Comparison of ENCODE assay signal across 18 cellular contexts in genomic region chr3:156293566-156293965, GRCh38.
DNase-seq lines count a peak whose midpoint lies in the region; ATAC-seq and TF ChIP-seq lines count a peak whose summit lies in the region.
"Had no signal": no experiment of that assay in that cellular context is flagged by ENCODE, and none has a peak within 500 bp of the region (broad histone marks: within the 10 kb centered on the region; RNA-seq: fewer than 3 reads in every experiment).

No MANE protein-coding gene starts in this region.

- H3K4me2 ChIP-seq in Loucy (ENCODE audit: low read depth, low read length, poor library complexity, severe bottlenecking) (no peak overlapping the region), SK-N-SH (peak overlapping the region; percentile 93), neuronal stem cell (ENCODE audit: insufficient read depth, low read length, poor library complexity, severe bottlenecking) (no peak overlapping the region)

- H2AFZ ChIP-seq in Loucy (ENCODE audit: low read length) (peak overlapping the region; percentile 52; the same call in 1 of the 2 replicates), SK-N-SH (ENCODE audit: low read depth) (no peak overlapping the region), neuronal stem cell (ENCODE audit: low read length) (no peak overlapping the region)
- H2AFZ ChIP-seq: GM23248 had no signal

- TF ChIP-seq CTCF in Loucy (conservative IDR thresholded peaks at IDR 0.05; ENCODE audit: low read length) (no peak), SK-N-SH (IDR thresholded peaks at IDR 0.05) (no peak), suprapubic skin (IDR thresholded peaks at IDR 0.05) (no peak)

- H2BK120ac ChIP-seq in neuronal stem cell (ENCODE audit: low read depth, low read length) = no peak overlapping the region

- no peak overlapping the region for H3K18ac ChIP-seq in neuronal stem cell (ENCODE audit: low read length)

- no peak overlapping the region for H2BK12ac ChIP-seq in neuronal stem cell (ENCODE audit: low read length)

- no CpG with 5 or more reads among the region's 1 CpG for WGBS in SK-N-SH (ENCODE audit: low lambda C conversion rate)
- no CpG with 5 or more reads among the region's 1 CpG for WGBS in neuronal stem cell (ENCODE audit: extremely low coverage in 2 of 2, insufficient read length in 2 of 2, insufficient replicate concordance in 1 of 2), 2 donors
- WGBS in suprapubic skin = 100% methylated on average over 1 of the region's 1 CpG

- no peaks in the 10 kb centered on the region for H3K9me3 ChIP-seq in Loucy (ENCODE audit: insufficient read depth, low read depth, low read length)
- no peaks in the 10 kb centered on the region for H3K9me3 ChIP-seq in SK-N-SH
- H3K9me3 ChIP-seq in neuronal stem cell (replicated peaks in 1 of 2; ENCODE audit: control insufficient read depth in 2 of 2, insufficient read depth in 1 of 2, low read depth in 1 of 2, low read length in 2 of 2) = no peaks in the 10 kb centered on the region
- H3K9me3 ChIP-seq in suprapubic skin = no peaks in the 10 kb centered on the region
- H3K9me3 ChIP-seq: BE2C, HAP-1 had no signal

- POLR2A ChIA-PET in SK-N-SH (lab: Yijun Ruan, JAX) = no interaction called here

- H3K27me3 ChIP-seq in Loucy (ENCODE audit: insufficient read depth, low read length, poor library complexity, severe bottlenecking) = no peaks in the 10 kb centered on the region
- H3K27me3 ChIP-seq in SK-N-SH (ENCODE audit: insufficient read depth) = no peaks in the 10 kb centered on the region
- peaks cover 4 to 65% (median 30%) of the 10 kb centered on the region in 3 experiments for H3K27me3 ChIP-seq in neuronal stem cell (ENCODE audit: control insufficient read depth in 3 of 3, insufficient read depth in 3 of 3, low read depth in 1 of 3, low read length in 3 of 3)
- peaks cover 45% of the 10 kb centered on the region for H3K27me3 ChIP-seq in suprapubic skin
- H3K27me3 ChIP-seq: BE2C had no signal

- H3K14ac ChIP-seq in neuronal stem cell (ENCODE audit: low read length) = no peak overlapping the region

- no peak overlapping the region for H2BK15ac ChIP-seq in neuronal stem cell (ENCODE audit: low read length)

- no peak overlapping the region for H2AK5ac ChIP-seq in neuronal stem cell (ENCODE audit: low read depth, low read length)

- no peak for TF ChIP-seq RAD21 in SK-N-SH (IDR thresholded peaks at IDR 0.05; ENCODE audit: low read length)

- no peak for TF ChIP-seq POLR2A in suprapubic skin (IDR thresholded peaks at IDR 0.05)

- peak overlapping the region; percentile 67 to 72 for H3K27ac ChIP-seq in SK-N-SH (ENCODE audit: low read depth in 2 of 2, low read length in 1 of 2)
- H3K27ac ChIP-seq in neuronal stem cell (replicated peaks; ENCODE audit: low read length) = no peak overlapping the region
- no peak overlapping the region for H3K27ac ChIP-seq in suprapubic skin
- H3K27ac ChIP-seq: GM23248, HL-60 had no signal

- H3K4me3 ChIP-seq in Loucy (ENCODE audit: low read length, poor library complexity, severe bottlenecking) (no peak overlapping the region), SK-N-SH (ENCODE audit: low read depth in 2 of 2, low read length in 1 of 2) (peak overlapping the region; percentile 80 to 85), neuronal stem cell (ENCODE audit: low read length in 2 of 2) (no peak overlapping the region), suprapubic skin (no peak overlapping the region)
- H3K4me3 ChIP-seq: GM23248, HAP-1 had no signal

- no peak overlapping the region for H3K9ac ChIP-seq in Loucy (ENCODE audit: low read depth, low read length, poor library complexity, severe bottlenecking)
- H3K9ac ChIP-seq in SK-N-SH = peak overlapping the region; percentile 76
- H3K9ac ChIP-seq in neuronal stem cell (ENCODE audit: low read depth, low read length, poor library complexity) = no peak overlapping the region
- H3K9ac ChIP-seq: GM23248 had no signal

- no peaks in the 10 kb centered on the region for H3K79me1 ChIP-seq in neuronal stem cell (ENCODE audit: low read depth, low read length)

- CTCF ChIA-PET in SK-N-SH (lab: Yijun Ruan, JAX) = interaction anchor here (1.0 to 1.6 kb wide), 3 partner anchors 12 to 27 kb away, joined by 3 to 4 read pairs (median 3); no protein-coding TSS in a partner anchor

- H3F3A ChIP-seq in Loucy (ENCODE audit: low read depth) (no peaks in the 10 kb centered on the region), SK-N-SH (replicated peaks; ENCODE audit: insufficient read depth) (peaks cover 48% of the 10 kb centered on the region)

- no peak overlapping the region for H4K8ac ChIP-seq in neuronal stem cell (ENCODE audit: low read depth, low read length)

- H4K20me1 ChIP-seq in Loucy (ENCODE audit: insufficient read depth, low read length, poor library complexity, severe bottlenecking) (no peaks in the 10 kb centered on the region), SK-N-SH (ENCODE audit: insufficient read depth) (no peaks in the 10 kb centered on the region)

- DNase-seq in SK-N-SH = no peak
- peak; percentile 57 for DNase-seq in cerebellar cortex (ENCODE audit: low spot score)
- no peak for DNase-seq in neuronal stem cell (ENCODE audit: low spot score)
- no peak for DNase-seq in suprapubic skin (ENCODE audit: low spot score in 2 of 2)
- no peak for DNase-seq in activated effector memory CD4-positive, alpha-beta T cell treated with Interleukin-2 at 50 U/mL for 16 hours
- DNase-seq: ACHN; BE2C; CD4-positive, CD25-positive, alpha-beta regulatory T cell; CD8-positive, alpha-beta memory T cell; COR-L47; DMS 273 treated with DMSO at 0.1 percent for 48 hours; DMS79; GF-D8; GM23248 had no signal

- H3K23ac ChIP-seq in neuronal stem cell (ENCODE audit: low read depth, low read length, poor library complexity) = peak overlapping the region; percentile 5

- H3K4me1 ChIP-seq in Loucy (ENCODE audit: insufficient read depth, low read length, poor library complexity, severe bottlenecking) (no peaks in the 10 kb centered on the region), SK-N-SH (ENCODE audit: control insufficient read depth in 1 of 2, insufficient read depth in 2 of 2, low read depth in 1 of 2, low read length in 1 of 2) (peaks cover 0 to 17% of the 10 kb centered on the region in 2 experiments; a peak in 1 of 4 replicates), neuronal stem cell (ENCODE audit: control insufficient read depth in 2 of 2, insufficient read depth in 1 of 2, low read depth in 1 of 2, low read length in 2 of 2) (peaks cover 0 to 2% of the 10 kb centered on the region in 2 donors), suprapubic skin (peaks cover 14% of the 10 kb centered on the region)
- H3K4me1 ChIP-seq: HAP-1 had no signal

- H3K9me2 ChIP-seq in Loucy (replicated peaks; ENCODE audit: low read depth, low read length) = no peaks in the 10 kb centered on the region
- no peaks in the 10 kb centered on the region for H3K9me2 ChIP-seq in SK-N-SH

- no peak overlapping the region for H4K91ac ChIP-seq in neuronal stem cell (ENCODE audit: low read depth, low read length, poor library complexity)

- TF ChIP-seq EP300 in SK-N-SH (IDR thresholded peaks at IDR 0.05; ENCODE audit: borderline replicate concordance in 1 of 2, low read depth in 1 of 2, low read length in 1 of 2) (no peak), suprapubic skin (IDR thresholded peaks at IDR 0.05) (no peak)

- H3K79me2 ChIP-seq in Loucy (ENCODE audit: insufficient read depth, low read length) = no peaks in the 10 kb centered on the region
- peaks cover 92% of the 10 kb centered on the region for H3K79me2 ChIP-seq in SK-N-SH (ENCODE audit: insufficient read depth)

- H3K4ac ChIP-seq in neuronal stem cell (ENCODE audit: low read length) = no peak overlapping the region

- no peak overlapping the region for H2BK5ac ChIP-seq in neuronal stem cell (ENCODE audit: low read length)

- no peak for ATAC-seq in HG03432 (IDR thresholded peaks at IDR 0.05; ENCODE audit: unreplicated experiment)

- H3K36me3 ChIP-seq in Loucy (ENCODE audit: insufficient read depth, low read length) (no peaks in the 10 kb centered on the region), SK-N-SH (replicated peaks in 1 of 2; ENCODE audit: control insufficient read depth in 1 of 2, insufficient read depth in 2 of 2, low read length in 1 of 2) (peaks cover 0 to 24% of the 10 kb centered on the region in 2 experiments), neuronal stem cell (replicated peaks in 1 of 2; ENCODE audit: control insufficient read depth in 2 of 2, insufficient read depth in 2 of 2, low read length in 2 of 2) (no peaks in the 10 kb centered on the region), suprapubic skin (no peaks in the 10 kb centered on the region)
- H3K36me3 ChIP-seq: BE2C, HAP-1 had no signal

TF ChIP-seq in SK-N-SH, 30 proteins besides CTCF, POLR2A, EP300 and RAD21:
- TF ChIP-seq NRF1 (IDR thresholded peaks at IDR 0.05; ENCODE audit: low read depth, low read length) (no peak), SIN3A (IDR thresholded peaks at IDR 0.05; ENCODE audit: borderline replicate concordance, low read depth, low read length) (no peak), TEAD4 (IDR thresholded peaks at IDR 0.05; ENCODE audit: borderline replicate concordance, insufficient read depth) (no peak), GATA2 (CRISPR knock-in tag; IDR thresholded peaks at IDR 0.05) (no peak), RFX5 (IDR thresholded peaks at IDR 0.05; ENCODE audit: low read length) (no peak), TAF1 (IDR thresholded peaks at IDR 0.05; ENCODE audit: borderline replicate concordance, low read depth, low read length) (no peak), MEF2A (IDR thresholded peaks at IDR 0.05; ENCODE audit: borderline replicate concordance, low read depth) (no peak), JUND (IDR thresholded peaks at IDR 0.05) (no peak), FOSL2 (IDR thresholded peaks at IDR 0.05; ENCODE audit: borderline replicate concordance, low read depth) (no peak), POLR2AphosphoS5 (IDR thresholded peaks at IDR 0.05; ENCODE audit: low read depth, low read length) (no peak; the same call in 1 of the 2 replicates)
- TF ChIP-seq, protein P1, sequence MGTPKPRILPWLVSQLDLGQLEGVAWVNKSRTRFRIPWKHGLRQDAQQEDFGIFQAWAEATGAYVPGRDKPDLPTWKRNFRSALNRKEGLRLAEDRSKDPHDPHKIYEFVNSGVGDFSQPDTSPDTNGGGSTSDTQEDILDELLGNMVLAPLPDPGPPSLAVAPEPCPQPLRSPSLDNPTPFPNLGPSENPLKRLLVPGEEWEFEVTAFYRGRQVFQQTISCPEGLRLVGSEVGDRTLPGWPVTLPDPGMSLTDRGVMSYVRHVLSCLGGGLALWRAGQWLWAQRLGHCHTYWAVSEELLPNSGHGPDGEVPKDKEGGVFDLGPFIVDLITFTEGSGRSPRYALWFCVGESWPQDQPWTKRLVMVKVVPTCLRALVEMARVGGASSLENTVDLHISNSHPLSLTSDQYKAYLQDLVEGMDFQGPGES (IDR thresholded peaks at IDR 0.05; ENCODE audit: low read depth, low read length) = no peak
- TF ChIP-seq, protein P2, sequence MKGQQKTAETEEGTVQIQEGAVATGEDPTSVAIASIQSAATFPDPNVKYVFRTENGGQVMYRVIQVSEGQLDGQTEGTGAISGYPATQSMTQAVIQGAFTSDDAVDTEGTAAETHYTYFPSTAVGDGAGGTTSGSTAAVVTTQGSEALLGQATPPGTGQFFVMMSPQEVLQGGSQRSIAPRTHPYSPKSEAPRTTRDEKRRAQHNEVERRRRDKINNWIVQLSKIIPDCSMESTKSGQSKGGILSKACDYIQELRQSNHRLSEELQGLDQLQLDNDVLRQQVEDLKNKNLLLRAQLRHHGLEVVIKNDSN (IDR thresholded peaks at IDR 0.05; ENCODE audit: borderline replicate concordance, low read depth) = no peak

Comparison
In these comparisons a context has a peak if more than half of its experiments do, and no peak if none do; other contexts are left out.
1. H3K4me3 ChIP-seq: peak in SK-N-SH (2 of 2); none in Loucy (single experiment), neuronal stem cell (0 of 2) and suprapubic skin (single experiment).
2. H3K27ac ChIP-seq: peak in SK-N-SH (2 of 2); none in neuronal stem cell (single experiment) and suprapubic skin (single experiment).